Comparison of ENCODE assay signal across 12 cellular contexts in the genomic region with DNA sequence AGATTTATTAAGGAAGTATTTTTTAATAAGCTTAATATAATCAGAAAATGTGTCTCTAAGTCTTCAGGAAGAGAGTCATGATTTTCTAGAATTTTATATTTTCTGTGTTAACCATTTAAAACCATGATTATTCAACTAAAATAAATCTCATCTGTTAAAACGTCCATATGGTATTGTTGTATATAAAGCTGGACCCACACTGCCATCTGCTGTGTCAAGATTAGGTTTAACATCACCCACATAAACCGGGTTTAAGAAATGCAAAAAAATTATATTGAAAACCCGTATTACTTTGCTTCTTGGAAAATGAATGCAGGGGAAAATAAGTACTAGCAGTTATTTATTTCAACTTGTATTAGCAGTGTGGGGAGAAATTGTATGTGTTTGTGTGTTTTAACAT. TPM values are rescaled to one million over a fixed set of nuclear protein-coding genes. Genes with fewer than 3 reads are reported as not detected.
DNase-seq lines count a peak whose midpoint lies in the region; ATAC-seq and TF ChIP-seq lines count a peak whose summit lies in the region.
"Had no signal": no experiment of that assay in that cellular context is flagged by ENCODE, and none has a peak within 500 bp of the region (broad histone marks: within the 10 kb centered on the region; RNA-seq: fewer than 3 reads in every experiment).

No MANE protein-coding gene starts in this region.

- H3K9me3 ChIP-seq in CD8-positive, alpha-beta T cell (ENCODE audit: low read length): no peaks in the 10 kb centered on the region
- H3K9me3 ChIP-seq: esophagus muscularis mucosa had no signal

- no peaks in the 10 kb centered on the region for H3K27me3 ChIP-seq in CD8-positive, alpha-beta T cell (ENCODE audit: insufficient read depth, low read length)
- H3K27me3 ChIP-seq: esophagus muscularis mucosa had no signal

- no peaks in the 10 kb centered on the region for H3K36me3 Mint-ChIP-seq in progenitor cell of endocrine pancreas (ENCODE audit: insufficient read depth)
- no peaks in the 10 kb centered on the region for H3K36me3 Mint-ChIP-seq in CD8-positive, alpha-beta T cell
- H3K36me3 Mint-ChIP-seq: brain had no signal

- ATAC-seq in CD8-positive, alpha-beta T cell: no peak
- no peak for ATAC-seq in GM21515 (IDR thresholded peaks at IDR 0.05; ENCODE audit: unreplicated experiment)

- no peak overlapping the region for H3K4me3 ChIP-seq in CD8-positive, alpha-beta T cell (ENCODE audit: low read depth, low read length)
- H3K4me3 ChIP-seq: esophagus muscularis mucosa had no signal

- intact Hi-C loops in CD8-positive, alpha-beta T cell (cut with DNase I, micrococcal nuclease): no loop called here

- peaks cover 25% of the 10 kb centered on the region for H3K27me3 Mint-ChIP-seq in progenitor cell of endocrine pancreas
- peaks cover 13% of the 10 kb centered on the region for H3K27me3 Mint-ChIP-seq in CD8-positive, alpha-beta T cell (ENCODE audit: low read depth)

- H3K4me3 Mint-ChIP-seq in progenitor cell of endocrine pancreas (ENCODE audit: low read depth): no peak overlapping the region
- H3K4me3 Mint-ChIP-seq in CD8-positive, alpha-beta T cell: no peak overlapping the region

- peak; percentile 23 for TF ChIP-seq CTCF in progenitor cell of endocrine pancreas (IDR thresholded peaks at IDR 0.05; ENCODE audit: unreplicated experiment)
- no peak for TF ChIP-seq CTCF in CD8-positive, alpha-beta T cell (IDR thresholded peaks at IDR 0.05)

- H3K27ac ChIP-seq in CD8-positive, alpha-beta T cell (ENCODE audit: low read depth, low read length): no peak overlapping the region
- H3K27ac ChIP-seq: esophagus muscularis mucosa had no signal

- peak; percentile 40 for DNase-seq in DMS53 (lab: John Stamatoyannopoulos, UW)
- DNase-seq in DMS53 treated with DMSO at 0.1 percent for 48 hours (lab: John Stamatoyannopoulos, UW; ENCODE audit: unreplicated experiment): no peak
- peak; percentile 21 for DNase-seq in NCI-H2171 treated with DMSO at 0.1 percent for 48 hours (lab: John Stamatoyannopoulos, UW)
- peak; percentile 11 for DNase-seq in astrocyte of the hippocampus (ENCODE audit: low read depth, low spot score)
- DNase-seq in progenitor cell of endocrine pancreas (ENCODE audit: low spot score, unreplicated experiment): no peak
- no peak for DNase-seq in CD8-positive, alpha-beta T cell
- no peak for DNase-seq in SW 1271 (lab: John Stamatoyannopoulos, UW)
- DNase-seq: DMS79, NCI-H1417 treated with DMSO at 0.1 percent for 48 hours had no signal

- H3K4me1 Mint-ChIP-seq in progenitor cell of endocrine pancreas (ENCODE audit: low read depth): no peaks in the 10 kb centered on the region
- no peaks in the 10 kb centered on the region for H3K4me1 Mint-ChIP-seq in CD8-positive, alpha-beta T cell (ENCODE audit: low read depth)
- H3K4me1 Mint-ChIP-seq: brain had no signal

- H3K36me3 ChIP-seq in CD8-positive, alpha-beta T cell (ENCODE audit: insufficient read depth, low read length): no peaks in the 10 kb centered on the region
- H3K36me3 ChIP-seq: esophagus muscularis mucosa had no signal

- CTCF ChIA-PET in CD8-positive, alpha-beta T cell (lab: Charles Lee): no interaction called here

- POLR2A ChIA-PET in CD8-positive, alpha-beta T cell (lab: Charles Lee): no interaction called here

- no peaks in the 10 kb centered on the region for H3K9me3 Mint-ChIP-seq in progenitor cell of endocrine pancreas (ENCODE audit: low read depth)
- peaks cover 6% of the 10 kb centered on the region for H3K9me3 Mint-ChIP-seq in CD8-positive, alpha-beta T cell

- H3K27ac Mint-ChIP-seq in progenitor cell of endocrine pancreas: no peak overlapping the region
- no peak overlapping the region for H3K27ac Mint-ChIP-seq in CD8-positive, alpha-beta T cell
- H3K27ac Mint-ChIP-seq: brain had no signal

- no peaks in the 10 kb centered on the region for H3K4me1 ChIP-seq in CD8-positive, alpha-beta T cell (ENCODE audit: insufficient read depth, low read length)
- H3K4me1 ChIP-seq: esophagus muscularis mucosa had no signal

RNA-seq across cellular contexts. Expression of a gene that starts 9.5 kb away (rescaled TPM):
- total RNA-seq in progenitor cell of endocrine pancreas: 46.4 and 52.7 TPM in 2 replicates
- 10 to 100 TPM; 63.9 to 65.4 TPM for total RNA-seq in CD8-positive, alpha-beta T cell

Comparison
In these comparisons a context has a peak if more than half of its experiments do, and no peak if none do; other contexts are left out.
1. DNase-seq: peak in DMS53 (single experiment), NCI-H2171 treated with DMSO at 0.1 percent for 48 hours (single experiment) and astrocyte of the hippocampus (single experiment); none in DMS53 treated with DMSO at 0.1 percent for 48 hours (single experiment), progenitor cell of endocrine pancreas (single experiment), CD8-positive, alpha-beta T cell (0 of 7) and SW 1271 (0 of 2).